31 cellular contexts compared by ENCODE assay signal in genomic region chr22:22913989-22914388, GRCh38. TPM values are rescaled to one million over a fixed set of nuclear protein-coding genes. Genes with fewer than 3 reads are reported as not detected.
A peak's percentile ranks its signal among the peaks of the same experiment; 100 is the strongest.
DNase-seq lines count a peak whose midpoint lies in the region; ATAC-seq, FAIRE-seq and TF ChIP-seq lines count a peak whose summit lies in the region.
"Had no signal": no experiment of that assay in that cellular context is flagged by ENCODE, and none has a peak within 500 bp of the region (broad histone marks: within the 10 kb centered on the region; RNA-seq: fewer than 3 reads in every experiment).

No MANE protein-coding gene starts in this region.

- no peaks in the 10 kb centered on the region for H3K9me3 ChIP-seq in HEK293 (ENCODE audit: control insufficient read depth, insufficient read depth, low read depth, low read length)
- H3K9me3 ChIP-seq in OCI-LY7 (ENCODE audit: low read length) = no peaks in the 10 kb centered on the region
- H3K9me3 ChIP-seq in kidney (ENCODE audit: control insufficient read depth in 1 of 2, low read length in 2 of 2) = no peaks in the 10 kb centered on the region
- H3K9me3 ChIP-seq in SK-N-SH = no peaks in the 10 kb centered on the region
- H3K9me3 ChIP-seq: ascending aorta, left lung, transverse colon had no signal

- H3K4me3 Mint-ChIP-seq in stimulated activated memory B cell treated with anti-CD40 and anti-IgM and Interleukin-4, amounts not matched to agents 10 μg/mL and 1 μg/mL and 100 μg/mL, for 72 hours = no peak overlapping the region
- H3K4me3 Mint-ChIP-seq: activated CD4-positive, alpha-beta memory T cell treated with anti-CD3 and anti-CD28 coated beads for 36 hours; activated T-cell treated with anti-CD3 and anti-CD28 coated beads, Interleukin-2, amount 50 U/mL, for 72 hours; naive thymus-derived CD4-positive, alpha-beta T cell had no signal

- peak overlapping the region; percentile 66 for H3K4me2 ChIP-seq in OCI-LY7 (ENCODE audit: low read length)
- no peak overlapping the region for H3K4me2 ChIP-seq in SK-N-SH

- H3K9me3 Mint-ChIP-seq in stimulated activated memory B cell treated with anti-CD40 and anti-IgM and Interleukin-4, amounts not matched to agents 10 μg/mL and 1 μg/mL and 100 μg/mL, for 72 hours = no peaks in the 10 kb centered on the region
- H3K9me3 Mint-ChIP-seq: activated CD4-positive, alpha-beta memory T cell treated with anti-CD3 and anti-CD28 coated beads for 36 hours; activated T-cell treated with anti-CD3 and anti-CD28 coated beads, Interleukin-2, amount 50 U/mL, for 72 hours had no signal

- TF ChIP-seq CTCF in HEK293 (tag by site-specific recombination; IDR thresholded peaks at IDR 0.05) = no peak
- TF ChIP-seq CTCF in OCI-LY7 (conservative IDR thresholded peaks at IDR 0.05; ENCODE audit: low read length) = no peak
- no peak for TF ChIP-seq CTCF in kidney (IDR thresholded peaks at IDR 0.05; ENCODE audit: borderline replicate concordance, extremely low read depth, insufficient read depth)
- no peak for TF ChIP-seq CTCF in SK-N-SH (IDR thresholded peaks at IDR 0.05)

- no peak for FAIRE-seq in kidney (lab: Jason Lieb, UNC)
- FAIRE-seq: colon, G401.6, H1 had no signal

- CTCF ChIA-PET in HEK293 (lab: Yijun Ruan, JAX) = interaction anchor here (0.8 to 1.9 kb wide), 2 partner anchors 28 to 126 kb away, joined by 3 to 13 read pairs; no protein-coding TSS in a partner anchor
- CTCF ChIA-PET in OCI-LY7 (lab: Charles Lee; ENCODE audit: unreplicated experiment) = no interaction called here
- CTCF ChIA-PET in SK-N-SH (lab: Yijun Ruan, JAX) = interaction anchor here (0.7 to 1.3 kb wide), 4 partner anchors 28 to 483 kb away, joined by 3 to 4 read pairs (median 4); no protein-coding TSS in a partner anchor

- H3K36me3 ChIP-seq in HEK293 (ENCODE audit: control insufficient read depth in 2 of 2, insufficient read depth in 1 of 2, low read length in 2 of 2) (no peaks in the 10 kb centered on the region), OCI-LY7 (ENCODE audit: insufficient read depth, low read length) (peaks cover 4% of the 10 kb centered on the region; the same call in 1 of the 2 replicates), kidney (ENCODE audit: control insufficient read depth in 1 of 2, insufficient read depth in 2 of 2, low read length in 2 of 2) (no peaks in the 10 kb centered on the region), SK-N-SH (replicated peaks in 1 of 2; ENCODE audit: control insufficient read depth in 1 of 2, insufficient read depth in 2 of 2, low read length in 1 of 2) (no peaks in the 10 kb centered on the region)
- H3K36me3 ChIP-seq: ascending aorta, left lung, transverse colon had no signal

- H4K20me1 ChIP-seq in OCI-LY7 (ENCODE audit: insufficient read depth, low read length) (no peaks in the 10 kb centered on the region), SK-N-SH (ENCODE audit: insufficient read depth) (no peaks in the 10 kb centered on the region)

- peak; percentile 64 for ATAC-seq in stimulated activated memory B cell treated with anti-CD40 and anti-IgM and Interleukin-4, amounts not matched to agents 10 μg/mL and 1 μg/mL and 100 μg/mL, for 72 hours
- ATAC-seq in left colon = no peak
- ATAC-seq: activated T-cell treated with anti-CD3 and anti-CD28 coated beads, Interleukin-2, amount 50 U/mL, for 72 hours; left lung; naive thymus-derived CD4-positive, alpha-beta T cell had no signal

- no peak overlapping the region for H3K4me3 ChIP-seq in HEK293 (ENCODE audit: low read depth, low read length)
- H3K4me3 ChIP-seq in OCI-LY7 (ENCODE audit: low read depth, low read length, poor library complexity, severe bottlenecking) = peak overlapping the region; percentile 16
- no peak overlapping the region for H3K4me3 ChIP-seq in kidney (ENCODE audit: low read length in 2 of 2)
- no peak overlapping the region for H3K4me3 ChIP-seq in SK-N-SH (ENCODE audit: low read depth in 2 of 2, low read length in 1 of 2)
- H3K4me3 ChIP-seq: ascending aorta, left lung, transverse colon had no signal

- no peak for TF ChIP-seq RAD21 in SK-N-SH (IDR thresholded peaks at IDR 0.05; ENCODE audit: low read length)

- DNase-seq in OCI-LY7 (ENCODE audit: low spot score) = peak; percentile 79
- peak; percentile 45 for DNase-seq in kidney
- DNase-seq in NCI-H748 treated with DMSO at 0.1 percent for 48 hours (lab: John Stamatoyannopoulos, UW) = no peak
- DNase-seq in left colon = no peak
- no peak for DNase-seq in SK-N-SH
- DNase-seq: activated CD4-positive, alpha-beta memory T cell treated with anti-CD3 and anti-CD28 coated beads for 36 hours; activated CD4-positive, CD25-positive, alpha-beta regulatory T cell treated with anti-CD3 and anti-CD28 coated beads, Interleukin-2, amount 50 U/mL, for 72 hours; activated T-cell treated with anti-CD3 and anti-CD28 coated beads, Interleukin-2, amount 50 U/mL, for 72 hours; COR-L47; effector CD8-positive, alpha-beta T cell; mesendoderm; naive thymus-derived CD4-positive, alpha-beta T cell; NCI-H1092; NCI-H1694; nucleus accumbens; stimulated activated CD4-positive, alpha-beta T cell treated with anti-CD3 and anti-CD28 coated beads, Interleukin-15, amount 100 ng/mL, for 24 hours; stimulated activated CD4-positive, alpha-beta T cell treated with anti-CD3 and anti-CD28 coated beads, Interleukin-4, amount 100 ng/mL, for 4 hours; transverse colon had no signal

- H3K27me3 ChIP-seq in SK-N-SH (ENCODE audit: insufficient read depth) = no peaks in the 10 kb centered on the region; the same call in none of the 2 replicates
- H3K27me3 ChIP-seq: ascending aorta, transverse colon had no signal

- H3K4me1 ChIP-seq in HEK293 (ENCODE audit: control insufficient read depth, insufficient read depth, low read length) (no peaks in the 10 kb centered on the region), OCI-LY7 (ENCODE audit: insufficient read depth, low read length, poor library complexity, severe bottlenecking) (peaks cover 51% of the 10 kb centered on the region), kidney (ENCODE audit: control insufficient read depth in 1 of 2, insufficient read depth in 1 of 2, low read depth in 1 of 2, low read length in 2 of 2) (no peaks in the 10 kb centered on the region), SK-N-SH (ENCODE audit: control insufficient read depth in 1 of 2, insufficient read depth in 2 of 2, low read depth in 1 of 2, low read length in 1 of 2) (no peaks in the 10 kb centered on the region)
- H3K4me1 ChIP-seq: ascending aorta, left lung, transverse colon had no signal

- POLR2A ChIA-PET in HEK293 (lab: Yijun Ruan, JAX) (no interaction called here), OCI-LY7 (lab: Charles Lee) (interaction anchor here (1.3 to 2.6 kb wide), 2 partner anchors 11 to 17 kb away, joined by 5 to 9 read pairs; no protein-coding TSS in a partner anchor), SK-N-SH (lab: Yijun Ruan, JAX) (no interaction called here)

- no peaks in the 10 kb centered on the region for H3K36me3 Mint-ChIP-seq in stimulated activated memory B cell treated with anti-CD40 and anti-IgM and Interleukin-4, amounts not matched to agents 10 μg/mL and 1 μg/mL and 100 μg/mL, for 72 hours
- H3K36me3 Mint-ChIP-seq: activated CD4-positive, alpha-beta memory T cell treated with anti-CD3 and anti-CD28 coated beads for 36 hours; naive thymus-derived CD4-positive, alpha-beta T cell had no signal

- H3K9ac ChIP-seq in kidney (ENCODE audit: low read length in 2 of 2) (no peak overlapping the region), SK-N-SH (no peak overlapping the region)

- no TSS peak for BruUV-seq in OCI-LY7 (replicated peaks; lab: Mats Ljungman, UMichigan)

- peaks cover 50% of the 10 kb centered on the region for H3K4me1 Mint-ChIP-seq in stimulated activated memory B cell treated with anti-CD40 and anti-IgM and Interleukin-4, amounts not matched to agents 10 μg/mL and 1 μg/mL and 100 μg/mL, for 72 hours

- WGBS in SK-N-SH (ENCODE audit: low lambda C conversion rate) = 39% methylated on average over 3 of the region's 5 CpGs

- H3K27ac Mint-ChIP-seq in stimulated activated memory B cell treated with anti-CD40 and anti-IgM and Interleukin-4, amounts not matched to agents 10 μg/mL and 1 μg/mL and 100 μg/mL, for 72 hours = peak overlapping the region; percentile 78
- H3K27ac Mint-ChIP-seq: activated CD4-positive, alpha-beta memory T cell treated with anti-CD3 and anti-CD28 coated beads for 36 hours; activated T-cell treated with anti-CD3 and anti-CD28 coated beads, Interleukin-2, amount 50 U/mL, for 72 hours had no signal

- H3K9me2 ChIP-seq in OCI-LY7 (ENCODE audit: insufficient read depth, low read length) (no peaks in the 10 kb centered on the region), SK-N-SH (no peaks in the 10 kb centered on the region)

- no peak overlapping the region for H3K27ac ChIP-seq in HEK293 (ENCODE audit: extremely low read depth, low read depth, low read length)
- H3K27ac ChIP-seq in OCI-LY7 (ENCODE audit: low read depth, low read length, poor library complexity, severe bottlenecking) = peak overlapping the region; percentile 41
- no peak overlapping the region for H3K27ac ChIP-seq in kidney (ENCODE audit: low read depth in 2 of 2, low read length in 2 of 2)
- no peak overlapping the region for H3K27ac ChIP-seq in SK-N-SH (ENCODE audit: low read depth in 2 of 2, low read length in 1 of 2)
- H3K27ac ChIP-seq: ascending aorta, left lung, transverse colon had no signal

- no peaks in the 10 kb centered on the region for H3K79me2 ChIP-seq in OCI-LY7 (ENCODE audit: insufficient read depth, low read depth, low read length)
- H3K79me2 ChIP-seq in SK-N-SH (ENCODE audit: insufficient read depth) = no peaks in the 10 kb centered on the region

- TF ChIP-seq EP300 in SK-N-SH (IDR thresholded peaks at IDR 0.05; ENCODE audit: borderline replicate concordance in 1 of 2, low read depth in 1 of 2, low read length in 1 of 2) = no peak

- no peaks in the 10 kb centered on the region for H3F3A ChIP-seq in SK-N-SH (replicated peaks; ENCODE audit: insufficient read depth)

- no peaks in the 10 kb centered on the region for H3K27me3 Mint-ChIP-seq in stimulated activated memory B cell treated with anti-CD40 and anti-IgM and Interleukin-4, amounts not matched to agents 10 μg/mL and 1 μg/mL and 100 μg/mL, for 72 hours

- H2AFZ ChIP-seq in OCI-LY7 (ENCODE audit: low read length) = no peak overlapping the region
- no peak overlapping the region for H2AFZ ChIP-seq in SK-N-SH (ENCODE audit: low read depth)

- intact Hi-C loops in OCI-LY7 (cut with micrococcal nuclease; ENCODE audit: unreplicated experiment) (loop anchor here (1.0 kb wide), 1 partner anchor 17 kb away; no protein-coding TSS in a partner anchor), kidney (cut with DNase I) (no loop called here), left colon (cut with DNase I, micrococcal nuclease) (no loop called here)

TF ChIP-seq in SK-N-SH, 30 proteins besides CTCF, POLR2A, EP300 and RAD21 (continues in another document):
- TF ChIP-seq TEAD4 (IDR thresholded peaks at IDR 0.05; ENCODE audit: borderline replicate concordance, insufficient read depth) (no peak), ELF1 (IDR thresholded peaks at IDR 0.05) (no peak), TAF1 (IDR thresholded peaks at IDR 0.05; ENCODE audit: borderline replicate concordance, low read depth, low read length) (no peak)

RNA-seq across cellular contexts. Expression of gene IGLL5, which starts 26.4 kb away (rescaled TPM):
- total RNA-seq in OCI-LY7 (2014; rRNA removed; shearing (Covaris generic)) = 219 TPM in 2 replicates
- total RNA-seq in OCI-LY7 (2022) (364 and 387 TPM in 2 replicates), kidney (103 TPM), left colon (10 to 100 TPM in 1 of 2 donors, 1 to 10 TPM in 1; 5.5 to 40.7 TPM)
- polyA plus RNA-seq in kidney (ENCODE audit: insufficient read depth, low read depth, low replicate concordance) (1.9 TPM), SK-N-SH (2012; rRNA removed) (not detected in 2 replicates)
- not detected in 2 replicates for polyA plus RNA-seq in SK-N-SH (2012; cell fraction: cytosol; rRNA removed)
- not detected in 2 replicates for polyA plus RNA-seq in SK-N-SH (2012; cell fraction: nucleus; rRNA removed)
- total RNA-seq: activated CD4-positive, alpha-beta memory T cell treated with anti-CD3 and anti-CD28 coated beads for 36 hours; activated T-cell treated with anti-CD3 and anti-CD28 coated beads, Interleukin-2, amount 50 U/mL, for 72 hours; fibroblast of villous mesenchyme; H1; LHCN-M2; NCI-H460; pulmonary artery endothelial cell; T-helper 2 cell treated with Interferon-gamma antibody and Interleukin-4, amounts not matched to agents 100 ng/mL and 5 ng/mL, for 36 hours had no signal
- polyA plus RNA-seq: BJ, H1 had no signal

Comparison
In these comparisons a context has a peak if more than half of its experiments do, and no peak if none do; other contexts are left out.
1. DNase-seq: peak in OCI-LY7 (single experiment) and kidney (single experiment); none in NCI-H748 treated with DMSO at 0.1 percent for 48 hours (single experiment), left colon (0 of 2) and SK-N-SH (single experiment).